ENCODE assay signal across 35 cellular contexts in the genomic region with DNA sequence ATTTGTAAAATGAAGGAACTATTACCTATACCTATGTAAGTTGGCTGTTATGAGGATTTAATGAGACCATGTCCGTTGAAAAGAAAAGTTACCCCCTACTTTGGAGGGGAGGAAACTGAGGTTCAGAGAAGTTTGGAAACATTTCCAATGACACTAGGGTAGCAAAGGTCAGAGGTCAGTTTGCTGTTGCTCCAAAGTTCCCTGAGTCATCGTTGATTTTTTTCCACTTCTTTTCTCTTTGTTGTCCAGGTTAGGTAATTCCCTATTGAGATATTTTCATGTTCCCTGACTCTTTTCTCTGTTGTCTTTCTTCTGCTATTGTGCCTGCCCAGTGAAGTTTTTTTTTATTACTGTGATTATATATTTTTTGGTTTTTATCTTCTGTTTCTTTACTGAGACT.
"Had no signal": no experiment of that assay in that cellular context is flagged by ENCODE, and none has a peak within 500 bp of the region (broad histone marks: within the 10 kb centered on the region; RNA-seq: fewer than 3 reads in every experiment).

No MANE protein-coding gene starts in this region.

- H3K27me3 ChIP-seq: MG63 had no signal

- DNase-seq: Karpas-422, Kasumi-1, MG63, MM.1S, MV-4-11, NCI-H1048, NCI-H1092, NCI-H1092 treated with DMSO at 0.1 percent for 48 hours, NCI-H1105, NCI-H1105 treated with DMSO at 0.1 percent for 48 hours, NCI-H1417, NCI-H1417 treated with DMSO at 0.1 percent for 48 hours, NCI-H1436, NCI-H1436 treated with DMSO at 0.1 percent for 48 hours, NCI-H146, NCI-H1694, NCI-H1694 treated with DMSO at 0.1 percent for 48 hours, NCI-H187, NCI-H187 treated with DMSO at 0.1 percent for 48 hours, NCI-H1930, NCI-H2029, NCI-H2029 treated with DMSO at 0.1 percent for 48 hours, NCI-H2081, NCI-H2081 treated with DMSO at 0.1 percent for 48 hours, NCI-H2107, NCI-H2171, NCI-H2171 treated with DMSO at 0.1 percent for 48 hours, NCI-H2227 treated with DMSO at 0.1 percent for 48 hours, NCI-H226, NCI-H345, NCI-H446, NCI-H446 treated with DMSO at 0.1 percent for 48 hours, NCI-H510A, NCI-H510A treated with DMSO at 0.1 percent for 48 hours had no signal

- H3K4me3 ChIP-seq: MG63 had no signal

- H3K9me3 ChIP-seq: MG63 had no signal

- H3K36me3 ChIP-seq: MG63 had no signal

- H3K9ac ChIP-seq: KMS-11 had no signal

- H3K4me2 ChIP-seq: KMS-11 had no signal

- H3K27ac ChIP-seq: KMS-11 had no signal
